In the genomic region with DNA sequence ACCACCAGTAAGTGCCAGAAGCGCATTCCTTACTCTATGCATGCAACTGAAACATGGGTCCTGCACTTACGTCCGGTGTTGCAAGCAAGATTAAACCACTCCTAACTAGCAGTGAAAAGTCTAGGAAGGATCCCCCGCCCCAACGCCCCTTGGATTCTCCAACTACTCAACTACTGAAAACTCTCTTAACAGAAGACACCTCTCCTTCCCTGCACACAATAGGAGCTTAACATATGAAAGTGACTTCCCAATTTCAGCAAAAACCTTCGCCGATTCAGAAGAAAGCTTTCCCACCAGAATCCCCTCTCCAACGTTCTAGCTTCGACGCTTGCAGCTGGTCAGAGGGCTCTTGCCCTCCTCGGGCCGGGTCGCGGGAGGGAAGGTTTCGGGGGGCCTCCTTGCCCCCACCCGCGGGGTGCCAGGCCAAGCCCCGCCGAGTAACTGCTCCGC, we compare ENCODE assay signal across 8 cellular contexts. TPM values are rescaled to one million over a fixed set of nuclear protein-coding genes. Genes with fewer than 3 reads are reported as not detected.
DNase-seq lines count a peak whose midpoint lies in the region; ATAC-seq and TF ChIP-seq lines count a peak whose summit lies in the region.

No MANE protein-coding gene starts in this region.

- ATAC-seq in HG03432 (IDR thresholded peaks at IDR 0.05; ENCODE audit: unreplicated experiment) (peak; percentile 8), GM19351 (IDR thresholded peaks at IDR 0.05; ENCODE audit: unreplicated experiment) (no peak)

- no peaks in the 10 kb centered on the region for H3K27me3 Mint-ChIP-seq in osteocyte (ENCODE audit: unreplicated experiment)

- H3K79me2 ChIP-seq in DOHH2 (ENCODE audit: control insufficient read depth, low read length): peaks cover 57% of the 10 kb centered on the region

- H4K20me1 ChIP-seq in DOHH2 (ENCODE audit: control insufficient read depth, insufficient read depth, low read depth, low read length): peaks cover 6% of the 10 kb centered on the region; the same call in 1 of the 2 replicates

- H3K4me1 Mint-ChIP-seq in osteocyte (ENCODE audit: unreplicated experiment): peaks cover 24% of the 10 kb centered on the region

- TF ChIP-seq CTCF in DOHH2 (IDR thresholded peaks at IDR 0.05; ENCODE audit: low read depth, low read length, poor library complexity, severe bottlenecking) (no peak), WI38 (IDR thresholded peaks at IDR 0.05; ENCODE audit: low read depth, low read length) (no peak), fibroblast of mammary gland (conservative IDR thresholded peaks at IDR 0.05; ENCODE audit: control insufficient read depth, insufficient read depth, low read depth, low read length) (no peak), osteocyte (IDR thresholded peaks at IDR 0.05) (no peak)

- peak overlapping the region; percentile 86 for H3K4me3 Mint-ChIP-seq in osteocyte (ENCODE audit: unreplicated experiment)

- peaks cover 25% of the 10 kb centered on the region for H3K4me1 ChIP-seq in DOHH2 (ENCODE audit: control insufficient read depth, low read length)

- peaks cover 7% of the 10 kb centered on the region for H3K36me3 Mint-ChIP-seq in osteocyte (ENCODE audit: unreplicated experiment)

- peak overlapping the region; percentile 77 for H3K27ac ChIP-seq in DOHH2 (ENCODE audit: low read depth, low read length)

- no peaks in the 10 kb centered on the region for H3K9me2 ChIP-seq in DOHH2 (replicated peaks; ENCODE audit: control insufficient read depth, low read length)

- peak overlapping the region; percentile 94 for H3K4me2 ChIP-seq in DOHH2 (ENCODE audit: low read length)

- H3K36me3 ChIP-seq in DOHH2 (ENCODE audit: control insufficient read depth, low read length): peaks cover 36% of the 10 kb centered on the region

- H3K27me3 ChIP-seq in DOHH2 (ENCODE audit: control insufficient read depth, low read length): no peaks in the 10 kb centered on the region

- no peaks in the 10 kb centered on the region for H3K9me3 Mint-ChIP-seq in osteocyte (ENCODE audit: unreplicated experiment)

- 0 out of 2 replicates have a peak, but pooled peaks cover 4% of the 10 kb centered on the region for H3F3A ChIP-seq in DOHH2 (ENCODE audit: control insufficient read depth, insufficient read depth)

- no peaks in the 10 kb centered on the region for H3K9me3 ChIP-seq in DOHH2 (ENCODE audit: control insufficient read depth, insufficient read depth, low read length)

- DNase-seq in fibroblast of mammary gland (ENCODE audit: low read depth) (peak; percentile 52), osteocyte (ENCODE audit: extremely low spot score, unreplicated experiment) (no peak), NCI-H2107 (lab: John Stamatoyannopoulos, UW) (no peak), NCI-H2196 treated with DMSO at 0.1 percent for 48 hours (lab: John Stamatoyannopoulos, UW; ENCODE audit: unreplicated experiment) (no peak)

- H3K4me3 ChIP-seq in DOHH2 (ENCODE audit: low read length) (peak overlapping the region; percentile 86), WI38 (ENCODE audit: low read depth, low read length) (peak overlapping the region; percentile 91), fibroblast of mammary gland (ENCODE audit: control insufficient read depth, low read depth, low read length) (peak overlapping the region; percentile 63)

- H3K27ac Mint-ChIP-seq in osteocyte (ENCODE audit: unreplicated experiment): peak overlapping the region; percentile 97

RNA-seq across cellular contexts. Expression of gene IWS1, which starts 0.6 kb away (rescaled TPM):
- 39.8 and 40.9 TPM in 2 replicates for total RNA-seq in osteocyte

RNA-seq across cellular contexts. Expression of gene MYO7B, which starts 9.8 kb away (rescaled TPM):
- total RNA-seq in osteocyte: not detected in 2 replicates
